Comparison of ENCODE assay signal across 8 cellular contexts in genomic region chr14:65302571-65303184, GRCh38.
DNase-seq lines count a peak whose midpoint lies in the region; ATAC-seq lines count a peak whose summit lies in the region.

No MANE protein-coding gene starts in this region.

- no peaks in the 10 kb centered on the region for H3K9me3 ChIP-seq in KOPT-K1 (ENCODE audit: insufficient read depth, low read length, poor library complexity, severe bottlenecking)

- peaks cover 7% of the 10 kb centered on the region for H3K36me3 Mint-ChIP-seq in activated T-helper 2 cell treated with anti-CD3 and anti-CD28 coated beads, Interferon-gamma antibody, Interleukin-2, Interleukin-4, amounts not matched to agents 10 μg/mL and 5 μg/mL and 100 μg/mL, durations not matched to agents 14 hours and 24 hours and 36 hours (ENCODE audit: low read depth)
- peaks cover 5% of the 10 kb centered on the region for H3K36me3 Mint-ChIP-seq in stimulated activated memory B cell treated with anti-CD40 and anti-IgM and Interleukin-4, amounts not matched to agents 10 μg/mL and 1 μg/mL and 100 μg/mL, for 72 hours

- H3K27me3 Mint-ChIP-seq in activated T-helper 2 cell treated with anti-CD3 and anti-CD28 coated beads, Interferon-gamma antibody, Interleukin-2, Interleukin-4, amounts not matched to agents 10 μg/mL and 5 μg/mL and 100 μg/mL, durations not matched to agents 14 hours and 24 hours and 36 hours (ENCODE audit: low read depth), result no peaks in the 10 kb centered on the region
- no peaks in the 10 kb centered on the region for H3K27me3 Mint-ChIP-seq in stimulated activated memory B cell treated with anti-CD40 and anti-IgM and Interleukin-4, amounts not matched to agents 10 μg/mL and 1 μg/mL and 100 μg/mL, for 72 hours

- peak overlapping the region; percentile 94 for H3K27ac Mint-ChIP-seq in activated T-helper 2 cell treated with anti-CD3 and anti-CD28 coated beads, Interferon-gamma antibody, Interleukin-2, Interleukin-4, amounts not matched to agents 10 μg/mL and 5 μg/mL and 100 μg/mL, durations not matched to agents 14 hours and 24 hours and 36 hours
- H3K27ac Mint-ChIP-seq in stimulated activated memory B cell treated with anti-CD40 and anti-IgM and Interleukin-4, amounts not matched to agents 10 μg/mL and 1 μg/mL and 100 μg/mL, for 72 hours, result peak overlapping the region; percentile 97

- H3K9me3 Mint-ChIP-seq in activated T-helper 2 cell treated with anti-CD3 and anti-CD28 coated beads, Interferon-gamma antibody, Interleukin-2, Interleukin-4, amounts not matched to agents 10 μg/mL and 5 μg/mL and 100 μg/mL, durations not matched to agents 14 hours and 24 hours and 36 hours, result no peaks in the 10 kb centered on the region
- H3K9me3 Mint-ChIP-seq in stimulated activated memory B cell treated with anti-CD40 and anti-IgM and Interleukin-4, amounts not matched to agents 10 μg/mL and 1 μg/mL and 100 μg/mL, for 72 hours, result no peaks in the 10 kb centered on the region

- in situ Hi-C loops in KBM-7 (cut with MboI; ENCODE audit: low pct_unique_long_range_greater_than_20kb, low sequenced_read_pairs), result no loop called here

- H3K4me3 Mint-ChIP-seq in activated T-helper 2 cell treated with anti-CD3 and anti-CD28 coated beads, Interferon-gamma antibody, Interleukin-2, Interleukin-4, amounts not matched to agents 10 μg/mL and 5 μg/mL and 100 μg/mL, durations not matched to agents 14 hours and 24 hours and 36 hours (ENCODE audit: low read depth), result peak overlapping the region; percentile 53
- H3K4me3 Mint-ChIP-seq in stimulated activated memory B cell treated with anti-CD40 and anti-IgM and Interleukin-4, amounts not matched to agents 10 μg/mL and 1 μg/mL and 100 μg/mL, for 72 hours, result peak overlapping the region; percentile 43

- peak overlapping the region; percentile 60 for H3K27ac ChIP-seq in KOPT-K1 (ENCODE audit: low read depth, low read length, poor library complexity, severe bottlenecking)

- intact Hi-C loops in activated T-helper 2 cell treated with anti-CD3 and anti-CD28 coated beads, Interferon-gamma antibody, Interleukin-2, Interleukin-4, amounts not matched to agents 10 μg/mL and 5 μg/mL and 100 μg/mL, durations not matched to agents 14 hours and 24 hours and 36 hours (cut with micrococcal nuclease), result loop anchor here (1.0 to 5.0 kb wide), 5 partner anchors 15 to 110 kb away; partner anchors contain the start of gene FUT8

- H3K4me1 Mint-ChIP-seq in activated T-helper 2 cell treated with anti-CD3 and anti-CD28 coated beads, Interferon-gamma antibody, Interleukin-2, Interleukin-4, amounts not matched to agents 10 μg/mL and 5 μg/mL and 100 μg/mL, durations not matched to agents 14 hours and 24 hours and 36 hours (ENCODE audit: low read depth), result peaks cover 63% of the 10 kb centered on the region
- H3K4me1 Mint-ChIP-seq in stimulated activated memory B cell treated with anti-CD40 and anti-IgM and Interleukin-4, amounts not matched to agents 10 μg/mL and 1 μg/mL and 100 μg/mL, for 72 hours, result peaks cover 90% of the 10 kb centered on the region

- H3K36me3 ChIP-seq in KOPT-K1 (ENCODE audit: insufficient read depth, low read length), result no peaks in the 10 kb centered on the region

- ATAC-seq in GM18499 (IDR thresholded peaks at IDR 0.05; ENCODE audit: insufficient read depth, unreplicated experiment), result peak; percentile 38
- ATAC-seq in GM21576 (IDR thresholded peaks at IDR 0.05; ENCODE audit: unreplicated experiment), result peak; percentile 32
- ATAC-seq in stimulated activated memory B cell treated with anti-CD40 and anti-IgM and Interleukin-4, amounts not matched to agents 10 μg/mL and 1 μg/mL and 100 μg/mL, for 72 hours, result peak; percentile 78

- peak; percentile 24 for DNase-seq in activated T-helper 2 cell treated with anti-CD3 and anti-CD28 coated beads, Interferon-gamma antibody, Interleukin-2, Interleukin-4, amounts not matched to agents 10 μg/mL and 5 μg/mL and 100 μg/mL, durations not matched to agents 14 hours and 24 hours and 36 hours (ENCODE audit: low spot score)
- DNase-seq in KBM-7, result no peak
- no peak for DNase-seq in NCI-H2171 treated with DMSO at 0.1 percent for 48 hours (lab: John Stamatoyannopoulos, UW)
- no peak for DNase-seq in NK-92 treated with Interleukin-12 subunit alpha and Interleukin-12 subunit beta, amount 100 ng/mL, for 24 hours (lab: John Stamatoyannopoulos, UW)
